Comparison of ENCODE assay signal across 10 cellular contexts in the genomic region with DNA sequence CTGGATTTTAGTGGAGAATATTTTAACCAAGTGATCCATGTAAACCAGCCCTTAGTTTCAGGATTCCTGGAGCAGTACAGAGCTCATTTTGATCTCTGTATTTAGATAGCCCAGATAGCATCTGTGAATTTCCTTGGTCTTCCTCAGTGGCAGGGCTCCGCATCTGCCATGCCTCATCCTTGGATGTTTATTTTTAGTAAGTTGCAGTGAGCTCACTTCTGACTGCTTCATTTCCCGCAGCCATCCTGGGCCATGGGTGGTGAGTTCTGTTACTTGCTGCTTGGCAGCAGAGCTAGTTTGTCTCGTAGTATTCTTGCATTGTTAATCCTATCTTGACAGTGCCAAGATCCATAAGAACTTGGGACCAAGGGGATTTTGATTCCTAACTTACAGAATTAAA. TPM values are rescaled to one million over a fixed set of nuclear protein-coding genes. Genes with fewer than 3 reads are reported as not detected.
DNase-seq lines count a peak whose midpoint lies in the region; ATAC-seq and TF ChIP-seq lines count a peak whose summit lies in the region.
"Had no signal": no experiment of that assay in that cellular context is flagged by ENCODE, and none has a peak within 500 bp of the region (broad histone marks: within the 10 kb centered on the region; RNA-seq: fewer than 3 reads in every experiment).

No MANE protein-coding gene starts in this region.

- DNase-seq in AG08396 (ENCODE audit: low spot score) = peak; percentile 77
- DNase-seq in M059J (ENCODE audit: low read depth) = peak; percentile 87
- peak; percentile 76 to 86 for DNase-seq in fibroblast of lung (ENCODE audit: low read depth in 2 of 2)
- DNase-seq in non-pigmented ciliary epithelial cell (ENCODE audit: low read depth) = peak; percentile 56
- no peak for DNase-seq in HAP-1 (ENCODE audit: low spot score in 2 of 2)
- DNase-seq: retina, T-helper 2 cell had no signal

- H3K27ac ChIP-seq in fibroblast of lung (ENCODE audit: insufficient read depth, low read length) = peak overlapping the region; percentile 78

- H4K20me1 ChIP-seq in fibroblast of lung (ENCODE audit: control insufficient read depth, extremely low read depth, insufficient read depth, low read length) = no peaks in the 10 kb centered on the region

- peaks cover 28% of the 10 kb centered on the region for H3K4me1 ChIP-seq in fibroblast of lung (ENCODE audit: control insufficient read depth, extremely low read depth, insufficient read depth, low read length)
- H3K4me1 ChIP-seq in HAP-1 = no peaks in the 10 kb centered on the region

- H3K36me3 ChIP-seq in fibroblast of lung (ENCODE audit: control insufficient read depth, insufficient read depth, low read length) (peaks cover 16% of the 10 kb centered on the region), HAP-1 (replicated peaks) (peaks cover 72% of the 10 kb centered on the region)

- peaks cover 24% of the 10 kb centered on the region for H3K79me2 ChIP-seq in fibroblast of lung (ENCODE audit: control insufficient read depth, insufficient read depth, low read length)

- no peak for TF ChIP-seq CTCF in fibroblast of lung (conservative IDR thresholded peaks at IDR 0.05 in 1 of 2, IDR thresholded peaks at IDR 0.05 in 1 of 2; ENCODE audit: low read depth in 1 of 2, low read length in 2 of 2)

- H2AFZ ChIP-seq in fibroblast of lung (ENCODE audit: low read length) = no peak overlapping the region

- in situ Hi-C loops in HAP-1 (cut with MboI; ENCODE audit: low sequenced_read_pairs) = no loop called here

- H3K4me2 ChIP-seq in fibroblast of lung (ENCODE audit: extremely low read depth, insufficient read depth, low read length) = peak overlapping the region; percentile 55

- ATAC-seq in HG03378 (IDR thresholded peaks at IDR 0.05; ENCODE audit: unreplicated experiment) = no peak
- no peak for ATAC-seq in GM18517 (IDR thresholded peaks at IDR 0.05; ENCODE audit: unreplicated experiment)
- ATAC-seq in GM21447 (IDR thresholded peaks at IDR 0.05; ENCODE audit: unreplicated experiment) = no peak

- H3K9me3 ChIP-seq in fibroblast of lung (ENCODE audit: control insufficient read depth, insufficient read depth, low read depth, low read length) = no peaks in the 10 kb centered on the region
- H3K9me3 ChIP-seq in HAP-1 = no peaks in the 10 kb centered on the region

- H3K27me3 ChIP-seq in fibroblast of lung (ENCODE audit: control insufficient read depth, insufficient read depth, low read length) (no peaks in the 10 kb centered on the region), HAP-1 (ENCODE audit: low read depth) (no peaks in the 10 kb centered on the region)

- no peak overlapping the region for H3K9ac ChIP-seq in fibroblast of lung (ENCODE audit: insufficient read depth, low read length)

- no peak overlapping the region for H3K4me3 ChIP-seq in fibroblast of lung (replicated peaks in 1 of 4; ENCODE audit: control extremely low read depth in 1 of 4, insufficient read depth in 1 of 4, low read depth in 3 of 4, low read length in 4 of 4)
- H3K4me3 ChIP-seq in HAP-1 = no peak overlapping the region

RNA-seq across cellular contexts. Expression of gene IST1, which starts 33.7 kb away (rescaled TPM):
- 233 and 241 TPM in 2 replicates for total RNA-seq in M059J (2014; rRNA removed; shearing (Covaris generic))
- 120 and 139 TPM in 2 replicates for total RNA-seq in fibroblast of lung
- 174 and 221 TPM in 2 replicates for polyA plus RNA-seq in fibroblast of lung
- polyA plus RNA-seq in fibroblast of lung (2012) = 84.6 and 104 TPM in 2 replicates
- 59.2 and 138 TPM in 2 replicates for polyA minus RNA-seq in fibroblast of lung (ENCODE audit: low replicate concordance)

RNA-seq across cellular contexts. Expression of gene ZNF821, which starts 45.1 kb away (rescaled TPM):
- 12.9 and 13.8 TPM in 2 replicates for total RNA-seq in M059J (2014; rRNA removed; shearing (Covaris generic))
- 3.3 and 5.9 TPM in 2 replicates for total RNA-seq in fibroblast of lung
- polyA plus RNA-seq in fibroblast of lung = 4.9 and 5.8 TPM in 2 replicates
- 3.5 and 3.6 TPM in 2 replicates for polyA plus RNA-seq in fibroblast of lung (2012)
- polyA minus RNA-seq in fibroblast of lung (ENCODE audit: low replicate concordance) = 2.3 and 5.8 TPM in 2 replicates

Comparison
In these comparisons a context has a peak if more than half of its experiments do, and no peak if none do; other contexts are left out.
1. DNase-seq: peak in AG08396 (single experiment), M059J (single experiment), fibroblast of lung (2 of 2) and non-pigmented ciliary epithelial cell (single experiment); none in HAP-1 (0 of 2).